ENCODE assay signal across 20 cellular contexts in genomic region chr16:78290498-78291271, GRCh38.
A peak's percentile ranks its signal among the peaks of the same experiment; 100 is the strongest.
DNase-seq lines count a peak whose midpoint lies in the region; ATAC-seq and TF ChIP-seq lines count a peak whose summit lies in the region.
"Had no signal": no experiment of that assay in that cellular context is flagged by ENCODE, and none has a peak within 500 bp of the region (broad histone marks: within the 10 kb centered on the region; RNA-seq: fewer than 3 reads in every experiment).

No MANE protein-coding gene starts in this region.

- H3F3A ChIP-seq in Loucy (ENCODE audit: low read depth): no peaks in the 10 kb centered on the region

- no peak for ATAC-seq in thoracic aorta (ENCODE audit: insufficient number of reproducible peaks, low FRiP score, low read depth)
- no peak for ATAC-seq in GM18517 (IDR thresholded peaks at IDR 0.05; ENCODE audit: unreplicated experiment)

- H3K9me2 ChIP-seq in Loucy (replicated peaks; ENCODE audit: low read depth, low read length): no peaks in the 10 kb centered on the region

- DNase-seq in NCI-H1105 treated with DMSO at 0.1 percent for 48 hours (lab: John Stamatoyannopoulos, UW) (peak; percentile 67), NCI-H1105 (lab: John Stamatoyannopoulos, UW) (no peak), epithelial cell of proximal tubule (ENCODE audit: low read depth) (no peak), thoracic aorta (ENCODE audit: low spot score) (no peak), left ventricle myocardium inferior (no peak)
- DNase-seq in stimulated activated CD4-positive, alpha-beta T cell treated with anti-CD3 and anti-CD28 coated beads, Interleukin-1b, Interleukin-23, amount 100 ng/mL, for 48 hours: no peak
- DNase-seq: activated B cell treated with CpG ODN at 0.5 μM for 24 hours; activated naive CD4-positive, alpha-beta T cell treated with anti-CD3 and anti-CD28 coated beads, Interleukin-2, amount 50 U/mL, for 16 hours; anterior cingulate cortex; kidney glomerular epithelial cell; mammary epithelial cell; MV-4-11; NCI-H1930; NCI-H2227 treated with DMSO at 0.1 percent for 48 hours; NCI-H748 treated with DMSO at 0.1 percent for 48 hours; substantia nigra had no signal

- intact Hi-C loops in left ventricle myocardium inferior (cut with micrococcal nuclease): no loop called here

- H3K4me1 ChIP-seq in Loucy (ENCODE audit: insufficient read depth, low read length, poor library complexity, severe bottlenecking) (peaks cover 14% of the 10 kb centered on the region), thoracic aorta (ENCODE audit: control insufficient read depth in 1 of 2, low read depth in 2 of 2) (peaks cover 0 to 26% of the 10 kb centered on the region in 2 donors), left ventricle myocardium inferior (no peaks in the 10 kb centered on the region)

- H3K27ac ChIP-seq in thoracic aorta (peak overlapping the region in 1 of 2 donors; percentile 18), left ventricle myocardium inferior (replicated peaks) (no peak overlapping the region)
- H3K27ac ChIP-seq: KMS-11 had no signal

- no peak overlapping the region for H3K9ac ChIP-seq in Loucy (ENCODE audit: low read depth, low read length, poor library complexity, severe bottlenecking)
- H3K9ac ChIP-seq: KMS-11 had no signal

- no peaks in the 10 kb centered on the region for H4K20me1 ChIP-seq in Loucy (ENCODE audit: insufficient read depth, low read length, poor library complexity, severe bottlenecking)

- H2AFZ ChIP-seq in Loucy (ENCODE audit: low read length): no peak overlapping the region

- H3K4me3 ChIP-seq in Loucy (ENCODE audit: low read length, poor library complexity, severe bottlenecking) (no peak overlapping the region), epithelial cell of proximal tubule (ENCODE audit: low read depth, low read length) (peak overlapping the region; percentile 13), thoracic aorta (peak overlapping the region; percentile 36), left ventricle myocardium inferior (no peak overlapping the region)
- H3K4me3 ChIP-seq: smooth muscle cell had no signal

- peak overlapping the region; percentile 25 for H3K4me2 ChIP-seq in Loucy (ENCODE audit: low read depth, low read length, poor library complexity, severe bottlenecking)
- H3K4me2 ChIP-seq: KMS-11, smooth muscle cell had no signal

- H3K27me3 ChIP-seq in Loucy (ENCODE audit: insufficient read depth, low read length, poor library complexity, severe bottlenecking) (no peaks in the 10 kb centered on the region), thoracic aorta (replicated peaks; ENCODE audit: insufficient read depth) (no peaks in the 10 kb centered on the region), left ventricle myocardium inferior (ENCODE audit: low read depth) (no peaks in the 10 kb centered on the region)

- no peaks in the 10 kb centered on the region for H3K36me3 ChIP-seq in Loucy (ENCODE audit: insufficient read depth, low read length)
- no peaks in the 10 kb centered on the region for H3K36me3 ChIP-seq in thoracic aorta
- H3K36me3 ChIP-seq in left ventricle myocardium inferior: no peaks in the 10 kb centered on the region

- H3K9me3 ChIP-seq in Loucy (ENCODE audit: insufficient read depth, low read depth, low read length) (no peaks in the 10 kb centered on the region), thoracic aorta (no peaks in the 10 kb centered on the region), left ventricle myocardium inferior (replicated peaks) (no peaks in the 10 kb centered on the region)

- TF ChIP-seq CTCF in Loucy (conservative IDR thresholded peaks at IDR 0.05; ENCODE audit: low read length) (no peak), epithelial cell of proximal tubule (conservative IDR thresholded peaks at IDR 0.05; ENCODE audit: low read depth, low read length) (no peak), thoracic aorta (IDR thresholded peaks at IDR 0.05) (no peak), left ventricle myocardium inferior (IDR thresholded peaks at IDR 0.05; ENCODE audit: borderline replicate concordance) (no peak)

- H3K79me2 ChIP-seq in Loucy (ENCODE audit: insufficient read depth, low read length): no peaks in the 10 kb centered on the region

Comparison
In these comparisons a context has a peak if more than half of its experiments do, and no peak if none do; other contexts are left out.
1. H3K4me3 ChIP-seq: peak in epithelial cell of proximal tubule (single experiment) and thoracic aorta (single experiment); none in Loucy (single experiment) and left ventricle myocardium inferior (single experiment).